8 cellular contexts compared by ENCODE assay signal in genomic region chr3:127735767-127736693, GRCh38.
DNase-seq lines count a peak whose midpoint lies in the region; ATAC-seq, FAIRE-seq and TF ChIP-seq lines count a peak whose summit lies in the region.

No MANE protein-coding gene starts in this region.

- no peak for TF ChIP-seq CTCF in DOHH2 (IDR thresholded peaks at IDR 0.05; ENCODE audit: low read depth, low read length, poor library complexity, severe bottlenecking)
- TF ChIP-seq CTCF in K562 (IDR thresholded peaks at IDR 0.05 in 2 of 3, conservative IDR thresholded peaks at IDR 0.05 in 1 of 3; ENCODE audit: insufficient read depth in 2 of 3, low read depth in 1 of 3, low read length in 3 of 3) = no peak
- TF ChIP-seq CTCF in lower lobe of right lung (IDR thresholded peaks at IDR 0.05) = no peak

- peaks cover 11% of the 10 kb centered on the region for H3F3A ChIP-seq in DOHH2 (ENCODE audit: control insufficient read depth, insufficient read depth)

- intact Hi-C loops in K562 (cut with micrococcal nuclease) (no loop called here), lower lobe of right lung (cut with DNase I) (no loop called here)

- H3K36me3 Mint-ChIP-seq in immature natural killer cell = no peaks in the 10 kb centered on the region

- no peak for TF ChIP-seq POLR2A in K562 (conservative IDR thresholded peaks at IDR 0.05)

- no peak overlapping the region for H3K9ac ChIP-seq in K562 (ENCODE audit: insufficient read depth in 1 of 2, low read depth in 2 of 2, low read length in 2 of 2)

- peaks cover 2 to 6% (median 3%) of the 10 kb centered on the region in 3 donors for H3K27me3 Mint-ChIP-seq in immature natural killer cell (ENCODE audit: low read depth in 3 of 3)

- no peak overlapping the region for H3K27ac Mint-ChIP-seq in immature natural killer cell

- no peaks in the 10 kb centered on the region for H3K27me3 ChIP-seq in DOHH2 (ENCODE audit: control insufficient read depth, low read length)
- peaks cover 0 to 10% of the 10 kb centered on the region in 2 experiments; a peak in 2 of 5 replicates for H3K27me3 ChIP-seq in K562 (ENCODE audit: control insufficient read depth in 2 of 2, insufficient read depth in 2 of 2, low read length in 2 of 2)
- no peaks in the 10 kb centered on the region for H3K27me3 ChIP-seq in lower lobe of right lung (ENCODE audit: low read depth)

- H3K4me2 ChIP-seq in DOHH2 (ENCODE audit: low read length) = peak overlapping the region; percentile 92
- no peak overlapping the region for H3K4me2 ChIP-seq in K562 (ENCODE audit: insufficient read depth, low read length)

- H3K9me3 Mint-ChIP-seq in immature natural killer cell = no peaks in the 10 kb centered on the region

- H3K9me1 ChIP-seq in K562 (ENCODE audit: control insufficient read depth, insufficient read depth, low read length) = no peaks in the 10 kb centered on the region

- TF ChIP-seq EP300 in K562 (IDR thresholded peaks at IDR 0.05; ENCODE audit: low read length) = no peak

- CTCF ChIA-PET in K562 (lab: Yijun Ruan, JAX; ENCODE audit: low intra/inter-chr PET ratio) = no interaction called here

- H3K36me3 ChIP-seq in DOHH2 (ENCODE audit: control insufficient read depth, low read length) (no peaks in the 10 kb centered on the region), K562 (ENCODE audit: control insufficient read depth, insufficient read depth, low read length) (no peaks in the 10 kb centered on the region), lower lobe of right lung (no peaks in the 10 kb centered on the region)

- no peak for TF ChIP-seq RAD21 in K562 (CRISPR knock-in tag; conservative IDR thresholded peaks at IDR 0.05 in 1 of 2, IDR thresholded peaks at IDR 0.05 in 1 of 2)

- ATAC-seq in GM19468 (IDR thresholded peaks at IDR 0.05; ENCODE audit: extremely low read depth, unreplicated experiment) (peak; percentile 73), HG03565 (IDR thresholded peaks at IDR 0.05; ENCODE audit: unreplicated experiment) (peak; percentile 67), K562 (no peak), lower lobe of right lung (peak in 1 of 2 donors; percentile 50)

- H3K79me2 ChIP-seq in DOHH2 (ENCODE audit: control insufficient read depth, low read length) = no peaks in the 10 kb centered on the region
- no peaks in the 10 kb centered on the region for H3K79me2 ChIP-seq in K562 (ENCODE audit: control insufficient read depth, insufficient read depth, low read length)

- WGBS in K562 (ENCODE audit: insufficient coverage, low coverage, missing lambda C conversion rate) = 32% methylated on average over 9 of the region's 9 CpGs

- POLR2A ChIA-PET in K562 (lab: Yijun Ruan, JAX) = no interaction called here

- H3K27ac ChIP-seq in DOHH2 (ENCODE audit: low read depth, low read length) = peak overlapping the region; percentile 86
- H3K27ac ChIP-seq in K562 (ENCODE audit: extremely low read depth, low read depth, low read length) = no peak overlapping the region
- H3K27ac ChIP-seq in lower lobe of right lung = peak overlapping the region; percentile 4

- H4K20me1 ChIP-seq in DOHH2 (ENCODE audit: control insufficient read depth, insufficient read depth, low read depth, low read length) (no peaks in the 10 kb centered on the region), K562 (replicated peaks; ENCODE audit: control insufficient read depth, insufficient read depth, low read length) (no peaks in the 10 kb centered on the region)

- H3K4me1 ChIP-seq in DOHH2 (ENCODE audit: control insufficient read depth, low read length) (peaks cover 60% of the 10 kb centered on the region), K562 (replicated peaks in 1 of 2; ENCODE audit: control insufficient read depth in 2 of 2, insufficient read depth in 2 of 2, low read length in 2 of 2) (peaks cover 21% of the 10 kb centered on the region in 2 experiments), lower lobe of right lung (peaks cover 55% of the 10 kb centered on the region)

- no TSS peak for BruUV-seq in K562 (replicated peaks; lab: Mats Ljungman, UMichigan)

- H3K4me3 Mint-ChIP-seq in immature natural killer cell = no peak overlapping the region

- H2AFZ ChIP-seq in K562 (ENCODE audit: low read depth, low read length) = peak overlapping the region; percentile 40

- in situ Hi-C loops in K562 (cut with MboI) = no loop called here

- peak overlapping the region; percentile 71 for H3K4me3 ChIP-seq in DOHH2 (ENCODE audit: low read length)
- H3K4me3 ChIP-seq in K562 = no peak overlapping the region
- no peak overlapping the region for H3K4me3 ChIP-seq in lower lobe of right lung

- no peaks in the 10 kb centered on the region for H3K9me3 ChIP-seq in DOHH2 (ENCODE audit: control insufficient read depth, insufficient read depth, low read length)
- no peaks in the 10 kb centered on the region for H3K9me3 ChIP-seq in K562 (replicated peaks; ENCODE audit: control insufficient read depth, insufficient read depth, low read depth, low read length)
- H3K9me3 ChIP-seq in lower lobe of right lung = no peaks in the 10 kb centered on the region

- no peaks in the 10 kb centered on the region for H3K9me2 ChIP-seq in DOHH2 (replicated peaks; ENCODE audit: control insufficient read depth, low read length)

- FAIRE-seq in K562 (lab: Jason Lieb, UNC) = no peak

- H3K4me1 Mint-ChIP-seq in immature natural killer cell = no peaks in the 10 kb centered on the region

- DNase-seq in K562 (ENCODE audit: extremely low read depth in 1 of 4, low spot score in 3 of 4) = no peak
- no peak for DNase-seq in lower lobe of right lung
- DNase-seq in NK-92 (lab: John Stamatoyannopoulos, UW; ENCODE audit: unreplicated experiment) = no peak
- no peak for DNase-seq in immature natural killer cell
- no peak for DNase-seq in KG1 (lab: John Stamatoyannopoulos, UW)

TF ChIP-seq in K562, 482 proteins besides CTCF, POLR2A, EP300 and RAD21:
- TF ChIP-seq NFIC (IDR thresholded peaks at IDR 0.05) (peak; percentile 81), FOSL1 (tag; conservative IDR thresholded peaks at IDR 0.05) (peak; percentile 34; the same call in 1 of the 2 replicates), ZNF407 (IDR thresholded peaks at IDR 0.05; ENCODE audit: low read depth) (no peak)
